1 cellular context compared by ENCODE assay signal in the genomic region with DNA sequence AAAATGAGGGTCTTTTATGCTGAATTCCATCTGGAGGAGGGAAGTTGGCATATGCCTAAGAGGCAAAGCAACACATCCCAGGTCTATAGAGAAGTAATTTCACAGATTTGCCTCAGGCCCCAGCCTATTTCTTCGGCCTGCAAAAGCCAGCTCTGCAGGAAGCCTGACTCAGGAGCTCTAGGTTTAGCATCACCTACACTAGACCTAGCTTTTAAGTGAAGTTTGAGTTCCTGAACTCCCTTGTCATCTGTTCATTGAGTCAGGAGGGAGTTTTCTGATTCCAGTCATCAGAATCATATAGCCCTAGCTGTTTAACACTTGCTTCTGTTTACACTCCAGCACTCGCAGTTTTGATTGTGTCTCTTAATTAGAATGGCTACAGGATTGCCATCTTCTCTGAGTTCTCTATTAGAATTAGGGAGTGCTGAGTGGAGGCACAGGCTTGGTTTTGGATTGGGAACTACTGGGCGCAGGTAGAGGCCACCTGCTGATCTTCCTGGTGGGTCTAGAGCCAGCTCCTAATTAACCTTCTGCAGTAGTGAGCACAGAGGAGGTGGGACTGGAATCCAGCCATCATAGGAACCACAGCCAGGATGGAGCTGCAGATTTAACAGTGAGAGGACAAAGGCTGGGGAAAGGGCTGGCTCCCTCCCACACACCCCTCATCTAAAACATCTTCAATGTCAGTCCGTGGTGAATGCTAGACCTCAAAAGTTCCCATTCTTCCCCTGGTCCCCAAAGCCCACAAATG.
TF ChIP-seq lines count a peak whose summit lies in the region.

No MANE protein-coding gene starts in this region.

TF ChIP-seq in IMR-90, 13 proteins besides CTCF, POLR2A, EP300 and RAD21:
- TF ChIP-seq FOS (IDR thresholded peaks at IDR 0.05; ENCODE audit: low read depth, low read length) (no peak), RCOR1 (IDR thresholded peaks at IDR 0.05; ENCODE audit: insufficient replicate concordance, low read length) (no peak), SMC3 (IDR thresholded peaks at IDR 0.05; ENCODE audit: low read depth, low read length) (no peak), MXI1 (IDR thresholded peaks at IDR 0.05; ENCODE audit: borderline replicate concordance, low read depth, low read length) (no peak), CHD1 (IDR thresholded peaks at IDR 0.05; ENCODE audit: low read depth, low read length) (no peak), MAFK (IDR thresholded peaks at IDR 0.05; ENCODE audit: low read depth, low read length) (no peak), RFX5 (IDR thresholded peaks at IDR 0.05; ENCODE audit: low read depth, low read length) (no peak), CEBPB (IDR thresholded peaks at IDR 0.05; ENCODE audit: low read depth, low read length) (no peak), BHLHE40 (IDR thresholded peaks at IDR 0.05; ENCODE audit: low read depth, low read length) (no peak), NFE2L2 (IDR thresholded peaks at IDR 0.05; ENCODE audit: low read depth, low read length) (no peak), MAZ (IDR thresholded peaks at IDR 0.05; ENCODE audit: borderline replicate concordance, low read depth, low read length) (no peak)
- TF ChIP-seq, protein P1, sequence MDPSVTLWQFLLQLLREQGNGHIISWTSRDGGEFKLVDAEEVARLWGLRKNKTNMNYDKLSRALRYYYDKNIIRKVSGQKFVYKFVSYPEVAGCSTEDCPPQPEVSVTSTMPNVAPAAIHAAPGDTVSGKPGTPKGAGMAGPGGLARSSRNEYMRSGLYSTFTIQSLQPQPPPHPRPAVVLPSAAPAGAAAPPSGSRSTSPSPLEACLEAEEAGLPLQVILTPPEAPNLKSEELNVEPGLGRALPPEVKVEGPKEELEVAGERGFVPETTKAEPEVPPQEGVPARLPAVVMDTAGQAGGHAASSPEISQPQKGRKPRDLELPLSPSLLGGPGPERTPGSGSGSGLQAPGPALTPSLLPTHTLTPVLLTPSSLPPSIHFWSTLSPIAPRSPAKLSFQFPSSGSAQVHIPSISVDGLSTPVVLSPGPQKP (IDR thresholded peaks at IDR 0.05; ENCODE audit: borderline replicate concordance, low read depth, low read length) = no peak
- TF ChIP-seq, protein P2, sequence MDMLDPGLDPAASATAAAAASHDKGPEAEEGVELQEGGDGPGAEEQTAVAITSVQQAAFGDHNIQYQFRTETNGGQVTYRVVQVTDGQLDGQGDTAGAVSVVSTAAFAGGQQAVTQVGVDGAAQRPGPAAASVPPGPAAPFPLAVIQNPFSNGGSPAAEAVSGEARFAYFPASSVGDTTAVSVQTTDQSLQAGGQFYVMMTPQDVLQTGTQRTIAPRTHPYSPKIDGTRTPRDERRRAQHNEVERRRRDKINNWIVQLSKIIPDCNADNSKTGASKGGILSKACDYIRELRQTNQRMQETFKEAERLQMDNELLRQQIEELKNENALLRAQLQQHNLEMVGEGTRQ (IDR thresholded peaks at IDR 0.05; ENCODE audit: low read depth, low read length) = no peak
